Comparison of ENCODE assay signal across 9 cellular contexts in genomic region chr1:20981903-20982695, GRCh38.
DNase-seq lines count a peak whose midpoint lies in the region; ATAC-seq and TF ChIP-seq lines count a peak whose summit lies in the region.
"Had no signal": no experiment of that assay in that cellular context is flagged by ENCODE, and none has a peak within 500 bp of the region (broad histone marks: within the 10 kb centered on the region; RNA-seq: fewer than 3 reads in every experiment).

No MANE protein-coding gene starts in this region.

- H3K4me1 Mint-ChIP-seq in activated CD4-positive, alpha-beta T cell treated with anti-CD3 and anti-CD28 coated beads, Interleukin-2, amount 10 ng/mL, durations not matched to agents 24 days and 14 days: peaks cover 4% of the 10 kb centered on the region

- no peak overlapping the region for H3K4me3 ChIP-seq in cardiac muscle cell
- no peak overlapping the region for H3K4me3 ChIP-seq in WERI-Rb-1 (ENCODE audit: low read depth, low read length)
- no peak overlapping the region for H3K4me3 ChIP-seq in right cardiac atrium (ENCODE audit: low read length)
- H3K4me3 ChIP-seq in uterus: no peak overlapping the region
- no peak overlapping the region for H3K4me3 ChIP-seq in psoas muscle

- DNase-seq in cardiac muscle cell (ENCODE audit: low read depth in 1 of 2, low spot score in 1 of 2) (peak; percentile 15 to 62), cardiac septum (ENCODE audit: low spot score) (no peak), WERI-Rb-1 (no peak), right cardiac atrium (no peak), uterus (no peak), islet precursor cell (no peak), psoas muscle (no peak)
- DNase-seq in activated CD4-positive, alpha-beta T cell treated with anti-CD3 and anti-CD28 coated beads, Interleukin-2, amount 10 ng/mL, durations not matched to agents 24 days and 14 days: no peak
- DNase-seq: activated gamma-delta T cell treated with Interleukin-2 at 50 U/mL for 16 hours had no signal

- peak; percentile 58 to 71 for ATAC-seq in right cardiac atrium
- no peak for ATAC-seq in psoas muscle

- H3K27me3 ChIP-seq in cardiac muscle cell (no peaks in the 10 kb centered on the region), WERI-Rb-1 (ENCODE audit: insufficient read depth, low read depth, severe bottlenecking) (no peaks in the 10 kb centered on the region), right cardiac atrium (ENCODE audit: control insufficient read depth, insufficient read depth) (no peaks in the 10 kb centered on the region), uterus (no peaks in the 10 kb centered on the region), psoas muscle (ENCODE audit: insufficient read depth in 3 of 3, low read length in 2 of 3) (no peaks in the 10 kb centered on the region)

- H3K36me3 ChIP-seq in cardiac muscle cell: no peaks in the 10 kb centered on the region
- H3K36me3 ChIP-seq in WERI-Rb-1: no peaks in the 10 kb centered on the region
- no peaks in the 10 kb centered on the region for H3K36me3 ChIP-seq in uterus
- peaks cover 0 to 5% of the 10 kb centered on the region in 2 donors for H3K36me3 ChIP-seq in psoas muscle (ENCODE audit: insufficient read depth in 1 of 2, low read depth in 1 of 2)

- H3K9me3 ChIP-seq in cardiac muscle cell (ENCODE audit: low read depth) (no peaks in the 10 kb centered on the region), WERI-Rb-1 (ENCODE audit: severe bottlenecking) (no peaks in the 10 kb centered on the region), right cardiac atrium (ENCODE audit: control insufficient read depth, low read length) (no peaks in the 10 kb centered on the region), uterus (no peaks in the 10 kb centered on the region), psoas muscle (no peaks in the 10 kb centered on the region)

- H3K4me1 ChIP-seq in cardiac muscle cell (ENCODE audit: low read depth) (peaks cover 11% of the 10 kb centered on the region), right cardiac atrium (ENCODE audit: control insufficient read depth, insufficient read depth, low read length) (no peaks in the 10 kb centered on the region), uterus (no peaks in the 10 kb centered on the region), psoas muscle (peaks cover 20% of the 10 kb centered on the region)

- no peak for TF ChIP-seq POLR2A in uterus (IDR thresholded peaks at IDR 0.05)

- H3K36me3 Mint-ChIP-seq in activated CD4-positive, alpha-beta T cell treated with anti-CD3 and anti-CD28 coated beads, Interleukin-2, amount 10 ng/mL, durations not matched to agents 24 days and 14 days (ENCODE audit: low read depth): no peaks in the 10 kb centered on the region

- no peak overlapping the region for H3K27ac Mint-ChIP-seq in activated CD4-positive, alpha-beta T cell treated with anti-CD3 and anti-CD28 coated beads, Interleukin-2, amount 10 ng/mL, durations not matched to agents 24 days and 14 days

- TF ChIP-seq CTCF in cardiac muscle cell (IDR thresholded peaks at IDR 0.05; ENCODE audit: low read depth, low read length) (peak; percentile 47), WERI-Rb-1 (IDR thresholded peaks at IDR 0.05; ENCODE audit: low read depth, low read length) (peak; percentile 9; the same call in 1 of the 2 replicates), uterus (IDR thresholded peaks at IDR 0.05) (peak; percentile 19 to 55 (median 40)), psoas muscle (IDR thresholded peaks at IDR 0.05) (no peak)

- intact Hi-C loops in cardiac septum (cut with DNase I) (loop anchor here (2.0 kb wide), 1 partner anchor 213 kb away; no protein-coding TSS in a partner anchor), right cardiac atrium (cut with DNase I) (loop anchor here in 3 of 4 donors (5.0 to 10.0 kb wide), 2 partner anchors 213 to 215 kb away; no protein-coding TSS in a partner anchor), uterus (cut with DNase I; ENCODE audit: low total_unique reads) (no loop called here), psoas muscle (cut with DNase I) (loop anchor here in 1 of 2 donors (5.0 to 10.0 kb wide), 2 partner anchors 210 to 287 kb away; no protein-coding TSS in a partner anchor)
- intact Hi-C loops in activated CD4-positive, alpha-beta T cell treated with anti-CD3 and anti-CD28 coated beads, Interleukin-2, amount 10 ng/mL, durations not matched to agents 24 days and 14 days (cut with micrococcal nuclease): loop anchor here (5.0 kb wide), 1 partner anchor 215 kb away; no protein-coding TSS in a partner anchor

- no peaks in the 10 kb centered on the region for H3K27me3 Mint-ChIP-seq in activated CD4-positive, alpha-beta T cell treated with anti-CD3 and anti-CD28 coated beads, Interleukin-2, amount 10 ng/mL, durations not matched to agents 24 days and 14 days

- H3K27ac ChIP-seq in cardiac muscle cell (peak overlapping the region; percentile 38), WERI-Rb-1 (no peak overlapping the region), right cardiac atrium (ENCODE audit: low read length) (no peak overlapping the region), uterus (no peak overlapping the region), psoas muscle (no peak overlapping the region)

- no peaks in the 10 kb centered on the region for H3K9me3 Mint-ChIP-seq in activated CD4-positive, alpha-beta T cell treated with anti-CD3 and anti-CD28 coated beads, Interleukin-2, amount 10 ng/mL, durations not matched to agents 24 days and 14 days

- no peak overlapping the region for H3K4me3 Mint-ChIP-seq in activated CD4-positive, alpha-beta T cell treated with anti-CD3 and anti-CD28 coated beads, Interleukin-2, amount 10 ng/mL, durations not matched to agents 24 days and 14 days

Comparison
In these comparisons a context has a peak if more than half of its experiments do, and no peak if none do; other contexts are left out.
1. DNase-seq: peak in cardiac muscle cell (2 of 2); none in cardiac septum (single experiment), WERI-Rb-1 (single experiment), right cardiac atrium (0 of 3), uterus (0 of 2), islet precursor cell (single experiment), psoas muscle (0 of 2) and activated CD4-positive, alpha-beta T cell treated with anti-CD3 and anti-CD28 coated beads, Interleukin-2, amount 10 ng/mL, durations not matched to agents 24 days and 14 days (single experiment).
2. ATAC-seq: peak in right cardiac atrium (2 of 2); none in psoas muscle (0 of 4).